Comparison of ENCODE assay signal across 9 cellular contexts in genomic region chr9:127876764-127877562, GRCh38. TPM values are rescaled to one million over a fixed set of nuclear protein-coding genes. Genes with fewer than 3 reads are reported as not detected.
DNase-seq lines count a peak whose midpoint lies in the region; ATAC-seq and TF ChIP-seq lines count a peak whose summit lies in the region.
"Had no signal": no experiment of that assay in that cellular context is flagged by ENCODE, and none has a peak within 500 bp of the region (broad histone marks: within the 10 kb centered on the region; RNA-seq: fewer than 3 reads in every experiment).

No MANE protein-coding gene starts in this region.

- no peaks in the 10 kb centered on the region for H3K9me3 Mint-ChIP-seq in CD8-positive, alpha-beta T cell
- H3K9me3 Mint-ChIP-seq in T-cell: no peaks in the 10 kb centered on the region

- no peak overlapping the region for H3K27ac Mint-ChIP-seq in CD8-positive, alpha-beta T cell
- no peak overlapping the region for H3K27ac Mint-ChIP-seq in T-cell

- H3K9me3 ChIP-seq in CD8-positive, alpha-beta T cell (ENCODE audit: low read length): no peaks in the 10 kb centered on the region
- no peaks in the 10 kb centered on the region for H3K9me3 ChIP-seq in gastroesophageal sphincter
- H3K9me3 ChIP-seq in ovary: no peaks in the 10 kb centered on the region

- TF ChIP-seq CTCF in CD8-positive, alpha-beta T cell (IDR thresholded peaks at IDR 0.05): no peak
- TF ChIP-seq CTCF in gastroesophageal sphincter (IDR thresholded peaks at IDR 0.05) (no peak), ovary (IDR thresholded peaks at IDR 0.05) (no peak)

- H3K27me3 Mint-ChIP-seq in CD8-positive, alpha-beta T cell (ENCODE audit: low read depth): peaks cover 9% of the 10 kb centered on the region
- H3K27me3 Mint-ChIP-seq in T-cell: peaks cover 0 to 4% of the 10 kb centered on the region in 2 donors

- no peak overlapping the region for H3K27ac ChIP-seq in CD8-positive, alpha-beta T cell (ENCODE audit: low read depth, low read length)
- H3K27ac ChIP-seq in gastroesophageal sphincter (peak overlapping the region in 3 of 4 donors; percentile 90 to 91 (median 90)), ovary (peak overlapping the region; percentile 39 to 55)

- POLR2A ChIA-PET in CD8-positive, alpha-beta T cell (lab: Charles Lee): interaction anchor here (1.3 kb wide), 1 partner anchor 13 kb away, joined by 3 read pairs; no protein-coding TSS in a partner anchor
- POLR2A ChIA-PET in T-cell (lab: Charles Lee): no interaction called here

- H3K4me1 Mint-ChIP-seq in CD8-positive, alpha-beta T cell (ENCODE audit: low read depth): peaks cover 4% of the 10 kb centered on the region
- peaks cover 9 to 13% (median 10%) of the 10 kb centered on the region in 3 donors for H3K4me1 Mint-ChIP-seq in T-cell

- H3K4me3 Mint-ChIP-seq in CD8-positive, alpha-beta T cell: peak overlapping the region; percentile 32
- H3K4me3 Mint-ChIP-seq in T-cell: peak overlapping the region in 2 of 3 donors; percentile 6 to 17

- H3K4me3 ChIP-seq in CD8-positive, alpha-beta T cell (ENCODE audit: low read depth, low read length): no peak overlapping the region
- H3K4me3 ChIP-seq in gastroesophageal sphincter: peak overlapping the region; percentile 31 to 76
- peak overlapping the region; percentile 46 for H3K4me3 ChIP-seq in ovary

- TF ChIP-seq EP300 in gastroesophageal sphincter (IDR thresholded peaks at IDR 0.05) (no peak), ovary (IDR thresholded peaks at IDR 0.05) (no peak)

- ATAC-seq in CD8-positive, alpha-beta T cell: no peak
- ATAC-seq in T-cell (replicated peaks in 1 of 4) (peak in 1 of 4 experiments; percentile 11), gastroesophageal sphincter (peak; percentile 26), HG03095 (IDR thresholded peaks at IDR 0.05; ENCODE audit: unreplicated experiment) (no peak), HG02840 (IDR thresholded peaks at IDR 0.05; ENCODE audit: low FRiP score, unreplicated experiment) (no peak)

- H3K36me3 ChIP-seq in CD8-positive, alpha-beta T cell (ENCODE audit: insufficient read depth, low read length): no peaks in the 10 kb centered on the region
- H3K36me3 ChIP-seq in gastroesophageal sphincter (peaks cover 0 to 14% of the 10 kb centered on the region in 2 donors), ovary (no peaks in the 10 kb centered on the region)

- CTCF ChIA-PET in CD8-positive, alpha-beta T cell (lab: Charles Lee): interaction anchor here (1.2 to 2.5 kb wide), 3 partner anchors 7 to 142 kb away, joined by 3 to 12 read pairs (median 10); partner anchors contain the start of gene TOR2A
- CTCF ChIA-PET in T-cell (lab: Charles Lee): interaction anchor here in 1 of 2 donors (0.7 kb wide), 1 partner anchor 53 kb away, joined by 3 read pairs; no protein-coding TSS in a partner anchor

- TF ChIP-seq POLR2A in gastroesophageal sphincter (IDR thresholded peaks at IDR 0.05): no peak
- no peak for TF ChIP-seq POLR2A in ovary (IDR thresholded peaks at IDR 0.05)

- peaks cover 2% of the 10 kb centered on the region for H3K36me3 Mint-ChIP-seq in CD8-positive, alpha-beta T cell
- H3K36me3 Mint-ChIP-seq in T-cell: no peaks in the 10 kb centered on the region

- WGBS in gastroesophageal sphincter (ENCODE audit: low coverage in 1 of 2), 2 donors: no CpG with 5 or more reads among the region's 26 CpGs
- 24 to 51% (median 36%) methylated on average over 13 to 26 of the region's 26 CpGs for WGBS in ovary, 3 donors

- H3K27me3 ChIP-seq in CD8-positive, alpha-beta T cell (ENCODE audit: insufficient read depth, low read length): no peaks in the 10 kb centered on the region
- H3K27me3 ChIP-seq in gastroesophageal sphincter: no peaks in the 10 kb centered on the region
- no peaks in the 10 kb centered on the region for H3K27me3 ChIP-seq in ovary

- DNase-seq in CD8-positive, alpha-beta T cell: no peak
- DNase-seq in T-cell: no peak
- DNase-seq in ovary: peak in 4 of 5 donors; percentile 36 to 45 (median 43)
- DNase-seq in activated effector memory CD4-positive, alpha-beta T cell treated with anti-CD3 and anti-CD28 coated beads, Interleukin-2, amount 50 U/mL, for 16 hours: no peak
- DNase-seq in pons (ENCODE audit: low spot score): no peak
- DNase-seq: SIG-M5 had no signal

- H3K4me1 ChIP-seq in CD8-positive, alpha-beta T cell (ENCODE audit: insufficient read depth, low read length): peaks cover 10% of the 10 kb centered on the region
- H3K4me1 ChIP-seq in gastroesophageal sphincter (peaks cover 0 to 59% (median 45%) of the 10 kb centered on the region in 3 donors), ovary (ENCODE audit: insufficient read depth) (peaks cover 28% of the 10 kb centered on the region)

- intact Hi-C loops in CD8-positive, alpha-beta T cell (cut with DNase I, micrococcal nuclease): no loop called here
- intact Hi-C loops in ovary (cut with DNase I): no loop called here

RNA-seq across cellular contexts. Expression of gene AK1, which starts 0.5 kb away (rescaled TPM):
- total RNA-seq in CD8-positive, alpha-beta T cell: 10 to 100 TPM; 34.8 to 35.2 TPM
- total RNA-seq in T-cell: 10 to 100 TPM; 40.5 to 54.9 (median 50.4) TPM
- 10 to 100 TPM; 46.7 to 73.9 (median 49.7) TPM for total RNA-seq in gastroesophageal sphincter
- 100 to 1,000 TPM in 6 of 7 donors, 10 to 100 TPM in 1; 30.9 to 174 (median 151) TPM for total RNA-seq in ovary
- 10 to 100 TPM; 37.7 to 87.4 TPM for polyA plus RNA-seq in ovary

RNA-seq across cellular contexts. Expression of gene ST6GALNAC6, which starts 22.4 kb away (rescaled TPM):
- total RNA-seq in CD8-positive, alpha-beta T cell: 10 to 100 TPM; 49.8 to 56.1 TPM
- total RNA-seq in T-cell (100 to 1,000 TPM in 2 of 5 donors, 10 to 100 TPM in 3; 73.0 to 123 (median 86.3) TPM), gastroesophageal sphincter (100 to 1,000 TPM; 112 to 146 (median 132) TPM), ovary (100 to 1,000 TPM in 5 of 7 donors, 10 to 100 TPM in 2; 58.5 to 141 (median 111) TPM)
- 100 to 1,000 TPM in 1 of 2 donors, 10 to 100 TPM in 1; 52.5 to 145 TPM for polyA plus RNA-seq in ovary

RNA-seq across cellular contexts. Expression of gene ENG, which starts 22.5 kb away (rescaled TPM):
- total RNA-seq in CD8-positive, alpha-beta T cell: 1 to 10 TPM; 2.6 to 3.0 TPM
- 10 to 100 TPM in 1 of 5 donors, 1 to 10 TPM in 4; 6.8 to 16.7 (median 8.8) TPM for total RNA-seq in T-cell
- total RNA-seq in gastroesophageal sphincter: 10 to 100 TPM; 21.3 to 76.5 (median 48.0) TPM
- total RNA-seq in ovary: 100 to 1,000 TPM in 5 of 7 donors, 10 to 100 TPM in 2; 59.7 to 298 (median 217) TPM
- 100 to 1,000 TPM in 1 of 2 donors, 10 to 100 TPM in 1; 54.7 to 191 TPM for polyA plus RNA-seq in ovary

RNA-seq across cellular contexts. Expression of gene ST6GALNAC4, which starts 39.9 kb away (rescaled TPM):
- 10 to 100 TPM; 40.0 to 47.6 TPM for total RNA-seq in CD8-positive, alpha-beta T cell
- 10 to 100 TPM; 24.9 to 40.7 (median 35.1) TPM for total RNA-seq in T-cell
- 10 to 100 TPM; 25.2 to 49.7 (median 31.7) TPM for total RNA-seq in gastroesophageal sphincter
- 10 to 100 TPM; 29.5 to 58.4 (median 46.4) TPM for total RNA-seq in ovary
- polyA plus RNA-seq in ovary: 10 to 100 TPM in 1 of 2 donors, 1 to 10 TPM in 1; 2.2 to 34.0 TPM

RNA-seq across cellular contexts. Expression of gene PIP5KL1, which starts 53.6 kb away (rescaled TPM):
- 1 to 10 TPM; 5.1 to 7.4 TPM for total RNA-seq in CD8-positive, alpha-beta T cell
- 1 to 10 TPM in 4 of 5 donors, under 1 TPM in 1; 0.99 to 5.6 (median 2.6) TPM for total RNA-seq in T-cell
- total RNA-seq in gastroesophageal sphincter: 1 to 10 TPM in 2 of 4 donors, under 1 TPM in 1, not detected in 1; 0.66 to 3.4 (median 3.1) TPM
- total RNA-seq in ovary: 1 to 10 TPM in 6 of 7 donors, under 1 TPM in 1; 0.48 to 4.0 (median 2.0) TPM
- polyA plus RNA-seq in ovary: under 1 TPM; 0.10 to 0.35 TPM

Comparison
In these comparisons a context has a peak if more than half of its experiments do, and no peak if none do; other contexts are left out.
1. DNase-seq: peak in ovary (4 of 5); none in CD8-positive, alpha-beta T cell (0 of 7), T-cell (0 of 34), activated effector memory CD4-positive, alpha-beta T cell treated with anti-CD3 and anti-CD28 coated beads, Interleukin-2, amount 50 U/mL, for 16 hours (single experiment) and pons (single experiment).